8 cellular contexts compared by ENCODE assay signal in genomic region chr6:105810105-105810921, GRCh38.
DNase-seq lines count a peak whose midpoint lies in the region; ATAC-seq and TF ChIP-seq lines count a peak whose summit lies in the region.

No MANE protein-coding gene starts in this region.

- no peaks in the 10 kb centered on the region for H3K9me3 Mint-ChIP-seq in effector memory CD8-positive, alpha-beta T cell

- no peaks in the 10 kb centered on the region for H3K36me3 ChIP-seq in psoas muscle (ENCODE audit: insufficient read depth in 1 of 2, low read depth in 1 of 2)

- peak; percentile 70 for ATAC-seq in GM18858 (IDR thresholded peaks at IDR 0.05; ENCODE audit: unreplicated experiment)
- ATAC-seq in HG03521 (IDR thresholded peaks at IDR 0.05; ENCODE audit: unreplicated experiment): peak; percentile 56
- peak; percentile 69 for ATAC-seq in T-helper 17 cell
- ATAC-seq in effector memory CD8-positive, alpha-beta T cell (replicated peaks): peak; percentile 82
- ATAC-seq in psoas muscle: peak in 3 of 4 donors; percentile 43 to 72 (median 57)
- ATAC-seq in GM21528 (IDR thresholded peaks at IDR 0.05; ENCODE audit: low FRiP score, unreplicated experiment): no peak

- H3K4me3 ChIP-seq in psoas muscle: no peak overlapping the region

- H3K4me3 Mint-ChIP-seq in T-helper 17 cell: peak overlapping the region; percentile 61
- H3K4me3 Mint-ChIP-seq in effector memory CD8-positive, alpha-beta T cell: peak overlapping the region; percentile 21 to 40

- intact Hi-C loops in psoas muscle (cut with DNase I): no loop called here

- TF ChIP-seq CTCF in psoas muscle (IDR thresholded peaks at IDR 0.05): no peak

- in situ Hi-C loops in ACHN (cut with HindIII; ENCODE audit: low pct_ligation_motif_present, low pct_unique_long_range_greater_than_20kb, low sequenced_read_pairs): no loop called here

- H3K9me3 ChIP-seq in T-helper 17 cell (ENCODE audit: control insufficient read depth, low read length, poor library complexity, severe bottlenecking) (no peaks in the 10 kb centered on the region), psoas muscle (no peaks in the 10 kb centered on the region)

- no peak overlapping the region for H3K27ac ChIP-seq in psoas muscle

- peaks cover 10% of the 10 kb centered on the region for H3K4me1 ChIP-seq in psoas muscle

- 23 to 31% (median 24%) methylated on average over 4 of the region's 4 CpGs for WGBS in psoas muscle, 3 donors

- H3K27ac Mint-ChIP-seq in T-helper 17 cell: peak overlapping the region; percentile 6
- H3K27ac Mint-ChIP-seq in effector memory CD8-positive, alpha-beta T cell: peak overlapping the region; percentile 49 to 63

- no peaks in the 10 kb centered on the region for H3K27me3 ChIP-seq in psoas muscle (ENCODE audit: insufficient read depth in 3 of 3, low read length in 2 of 3)

- H3K27me3 Mint-ChIP-seq in T-helper 17 cell: no peaks in the 10 kb centered on the region
- H3K27me3 Mint-ChIP-seq in effector memory CD8-positive, alpha-beta T cell: no peaks in the 10 kb centered on the region

- H3K4me1 Mint-ChIP-seq in T-helper 17 cell: peaks cover 52% of the 10 kb centered on the region
- peaks cover 33 to 35% of the 10 kb centered on the region in 2 donors for H3K4me1 Mint-ChIP-seq in effector memory CD8-positive, alpha-beta T cell (ENCODE audit: low read depth in 2 of 2)

- no peaks in the 10 kb centered on the region for H3K36me3 Mint-ChIP-seq in T-helper 17 cell (ENCODE audit: low read depth)
- H3K36me3 Mint-ChIP-seq in effector memory CD8-positive, alpha-beta T cell (ENCODE audit: insufficient read depth): no peaks in the 10 kb centered on the region

- DNase-seq in ACHN: peak; percentile 4
- no peak for DNase-seq in T-helper 17 cell
- no peak for DNase-seq in effector memory CD8-positive, alpha-beta T cell
- peak; percentile 27 to 56 for DNase-seq in psoas muscle
- DNase-seq in NCI-H2227 (lab: John Stamatoyannopoulos, UW; ENCODE audit: unreplicated experiment): no peak

Comparison
In these comparisons a context has a peak if more than half of its experiments do, and no peak if none do; other contexts are left out.
1. DNase-seq: peak in ACHN (single experiment) and psoas muscle (2 of 2); none in T-helper 17 cell (0 of 3), effector memory CD8-positive, alpha-beta T cell (0 of 3) and NCI-H2227 (single experiment).